Comparison of ENCODE assay signal across 25 cellular contexts in genomic region chr3:35528728-35529127, GRCh38.
DNase-seq lines count a peak whose midpoint lies in the region; ATAC-seq and TF ChIP-seq lines count a peak whose summit lies in the region.
"Had no signal": no experiment of that assay in that cellular context is flagged by ENCODE, and none has a peak within 500 bp of the region (broad histone marks: within the 10 kb centered on the region; RNA-seq: fewer than 3 reads in every experiment).

No MANE protein-coding gene starts in this region.

- H3K4me3 ChIP-seq in brain microvascular endothelial cell (ENCODE audit: low read depth, low read length), result no peak overlapping the region
- no peak overlapping the region for H3K4me3 ChIP-seq in left lung
- H3K4me3 ChIP-seq: BLaER1 treated with 17β-estradiol and CSF1 and Interleukin-3, amounts not matched to agents 10 nM and 100 nM; MG63; pancreas; thoracic aorta; uterus had no signal

- no peaks in the 10 kb centered on the region for H3K9me3 ChIP-seq in left lung
- H3K9me3 ChIP-seq: BLaER1 treated with 17β-estradiol and CSF1 and Interleukin-3, amounts not matched to agents 10 nM and 100 nM; MG63; pancreas; thoracic aorta; uterus had no signal

- no peak for TF ChIP-seq CTCF in brain microvascular endothelial cell (IDR thresholded peaks at IDR 0.05; ENCODE audit: low read depth, low read length, missing control alignments)
- TF ChIP-seq CTCF in left lung (IDR thresholded peaks at IDR 0.05), result no peak

- H3K27me3 ChIP-seq in brain microvascular endothelial cell (replicated peaks), result no peaks in the 10 kb centered on the region
- no peaks in the 10 kb centered on the region for H3K27me3 ChIP-seq in left lung
- H3K27me3 ChIP-seq: BLaER1 treated with 17β-estradiol and CSF1 and Interleukin-3, amounts not matched to agents 10 nM and 100 nM; MG63; pancreas had no signal

- no peaks in the 10 kb centered on the region for H3K4me1 ChIP-seq in left lung
- H3K4me1 ChIP-seq: BLaER1 treated with 17β-estradiol and CSF1 and Interleukin-3, amounts not matched to agents 10 nM and 100 nM; pancreas; uterus had no signal

- DNase-seq in LHCN-M2 (ENCODE audit: low read depth), result peak; percentile 18
- DNase-seq in brain microvascular endothelial cell, result peak; percentile 12
- no peak for DNase-seq in left lung
- DNase-seq in renal cortical epithelial cell (ENCODE audit: low read depth), result peak; percentile 89
- DNase-seq in NCI-H2081 treated with DMSO at 0.1 percent for 48 hours (lab: John Stamatoyannopoulos, UW), result no peak
- no peak for DNase-seq in G401 (ENCODE audit: low spot score)
- no peak for DNase-seq in ACHN
- DNase-seq: activated CD4-positive, alpha-beta memory T cell treated with anti-CD3 and anti-CD28 coated beads, Interleukin-2, amount 10 ng/mL, durations not matched to agents 7 days and 5 days; activated naive CD4-positive, alpha-beta T cell treated with Interleukin-2 at 50 U/mL for 16 hours; activated T-cell treated with anti-CD3 and anti-CD28 coated beads, Interleukin-2, amount 50 U/mL, for 1 hour; amniotic stem cell; EL; islet precursor cell; MG63; naive thymus-derived CD4-positive, alpha-beta T cell; NCI-H1436; NCI-H2107; pancreas; right cardiac atrium; stimulated activated CD4-positive, alpha-beta T cell treated with anti-CD3 and anti-CD28 coated beads, Interleukin-4, amount 100 ng/mL, for 4 hours; stimulated activated naive CD4-positive, alpha-beta T cell; uterus had no signal

- H3K36me3 ChIP-seq in brain microvascular endothelial cell (replicated peaks) (no peaks in the 10 kb centered on the region), left lung (no peaks in the 10 kb centered on the region)
- H3K36me3 ChIP-seq: BLaER1 treated with 17β-estradiol and CSF1 and Interleukin-3, amounts not matched to agents 10 nM and 100 nM; MG63; pancreas; thoracic aorta; uterus had no signal

- intact Hi-C loops in left lung (cut with DNase I), result no loop called here

- in situ Hi-C loops in brain microvascular endothelial cell (cut with HindIII; ENCODE audit: low pct_ligation_motif_present, low sequenced_read_pairs), result no loop called here
- in situ Hi-C loops in G401 (cut with HindIII; ENCODE audit: low sequenced_read_pairs), result no loop called here
- in situ Hi-C loops in ACHN (cut with HindIII; ENCODE audit: low pct_ligation_motif_present, low pct_unique_long_range_greater_than_20kb, low sequenced_read_pairs), result no loop called here

- no peak overlapping the region for H3K27ac ChIP-seq in brain microvascular endothelial cell
- no peak overlapping the region for H3K27ac ChIP-seq in left lung
- H3K27ac ChIP-seq: BLaER1 treated with 17β-estradiol and CSF1 and Interleukin-3, amounts not matched to agents 10 nM and 100 nM; pancreas; thoracic aorta; uterus had no signal

- peak; percentile 63 for ATAC-seq in left lung
- no peak for ATAC-seq in HG03139 (IDR thresholded peaks at IDR 0.05; ENCODE audit: unreplicated experiment)
- ATAC-seq: naive thymus-derived CD4-positive, alpha-beta T cell; pancreas; right cardiac atrium had no signal

Comparison
In these comparisons a context has a peak if more than half of its experiments do, and no peak if none do; other contexts are left out.
1. DNase-seq: peak in LHCN-M2 (single experiment), brain microvascular endothelial cell (single experiment) and renal cortical epithelial cell (single experiment); none in left lung (0 of 2), NCI-H2081 treated with DMSO at 0.1 percent for 48 hours (single experiment), G401 (single experiment) and ACHN (single experiment).